ENCODE assay signal across 1 cellular context in genomic region chr20:18004389-18005031, GRCh38.
TF ChIP-seq lines count a peak whose summit lies in the region.

No MANE protein-coding gene starts in this region.

TF ChIP-seq in H1, 55 proteins besides CTCF, POLR2A, EP300 and RAD21:
- TF ChIP-seq POLR2AphosphoS5 (IDR thresholded peaks at IDR 0.05; ENCODE audit: low read depth, low read length), result no peak
- TF ChIP-seq SIN3A (conservative IDR thresholded peaks at IDR 0.05 in 1 of 2, IDR thresholded peaks at IDR 0.05 in 1 of 2; ENCODE audit: low read depth in 1 of 2, low read length in 2 of 2), result 0 out of 4 replicates have a peak, but pooled peaks of 1 of the 2 experiments have one; percentile 9
- TF ChIP-seq USF2 (IDR thresholded peaks at IDR 0.05; ENCODE audit: low read length), result no peak
- TF ChIP-seq TEAD4 (IDR thresholded peaks at IDR 0.05; ENCODE audit: low read depth, low read length), result 0 out of 2 replicates have a peak, but pooled peaks have one; percentile 3
- TF ChIP-seq SP2 (IDR thresholded peaks at IDR 0.05; ENCODE audit: low read length), result no peak
